ENCODE assay signal across 1 cellular context in genomic region chr10:78473016-78473415, GRCh38.
TF ChIP-seq lines count a peak whose summit lies in the region.

No MANE protein-coding gene starts in this region.

TF ChIP-seq in HepG2, 621 proteins besides CTCF, POLR2A, EP300 and RAD21:
- TF ChIP-seq ZNF234 (CRISPR knock-in tag; conservative IDR thresholded peaks at IDR 0.05) = no peak
- TF ChIP-seq ZBTB4 (CRISPR knock-in tag; IDR thresholded peaks at IDR 0.05; ENCODE audit: borderline replicate concordance) = no peak
- TF ChIP-seq, protein P1, sequence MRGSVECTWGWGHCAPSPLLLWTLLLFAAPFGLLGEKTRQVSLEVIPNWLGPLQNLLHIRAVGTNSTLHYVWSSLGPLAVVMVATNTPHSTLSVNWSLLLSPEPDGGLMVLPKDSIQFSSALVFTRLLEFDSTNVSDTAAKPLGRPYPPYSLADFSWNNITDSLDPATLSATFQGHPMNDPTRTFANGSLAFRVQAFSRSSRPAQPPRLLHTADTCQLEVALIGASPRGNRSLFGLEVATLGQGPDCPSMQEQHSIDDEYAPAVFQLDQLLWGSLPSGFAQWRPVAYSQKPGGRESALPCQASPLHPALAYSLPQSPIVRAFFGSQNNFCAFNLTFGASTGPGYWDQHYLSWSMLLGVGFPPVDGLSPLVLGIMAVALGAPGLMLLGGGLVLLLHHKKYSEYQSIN (CRISPR knock-in tag; IDR thresholded peaks at IDR 0.05; ENCODE audit: borderline replicate concordance) = no peak
- TF ChIP-seq SNRNP70 (IDR thresholded peaks at IDR 0.05; ENCODE audit: low read depth, low read length) = no peak
- no peak for TF ChIP-seq ZNF12 (CRISPR knock-in tag; IDR thresholded peaks at IDR 0.05)
- no peak for TF ChIP-seq ZMYM2 (CRISPR knock-in tag; IDR thresholded peaks at IDR 0.05)
- no peak for TF ChIP-seq HNF4G (IDR thresholded peaks at IDR 0.05; ENCODE audit: borderline replicate concordance, low read depth, low read length)
- no peak for TF ChIP-seq HNF4G (CRISPR knock-in tag; IDR thresholded peaks at IDR 0.05; ENCODE audit: borderline replicate concordance, low read depth)
- TF ChIP-seq, protein P2, sequence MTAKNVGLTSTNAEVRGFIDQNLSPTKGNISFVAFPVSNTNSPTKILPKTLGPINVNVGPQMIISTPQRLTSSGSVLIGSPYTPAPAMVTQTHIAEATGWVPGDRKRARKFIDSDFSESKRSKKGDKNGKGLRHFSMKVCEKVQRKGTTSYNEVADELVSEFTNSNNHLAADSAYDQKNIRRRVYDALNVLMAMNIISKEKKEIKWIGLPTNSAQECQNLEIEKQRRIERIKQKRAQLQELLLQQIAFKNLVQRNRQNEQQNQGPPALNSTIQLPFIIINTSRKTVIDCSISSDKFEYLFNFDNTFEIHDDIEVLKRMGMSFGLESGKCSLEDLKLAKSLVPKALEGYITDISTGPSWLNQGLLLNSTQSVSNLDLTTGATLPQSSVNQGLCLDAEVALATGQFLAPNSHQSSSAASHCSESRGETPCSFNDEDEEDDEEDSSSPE (CRISPR knock-in tag; IDR thresholded peaks at IDR 0.05) = no peak
- TF ChIP-seq, protein P3, sequence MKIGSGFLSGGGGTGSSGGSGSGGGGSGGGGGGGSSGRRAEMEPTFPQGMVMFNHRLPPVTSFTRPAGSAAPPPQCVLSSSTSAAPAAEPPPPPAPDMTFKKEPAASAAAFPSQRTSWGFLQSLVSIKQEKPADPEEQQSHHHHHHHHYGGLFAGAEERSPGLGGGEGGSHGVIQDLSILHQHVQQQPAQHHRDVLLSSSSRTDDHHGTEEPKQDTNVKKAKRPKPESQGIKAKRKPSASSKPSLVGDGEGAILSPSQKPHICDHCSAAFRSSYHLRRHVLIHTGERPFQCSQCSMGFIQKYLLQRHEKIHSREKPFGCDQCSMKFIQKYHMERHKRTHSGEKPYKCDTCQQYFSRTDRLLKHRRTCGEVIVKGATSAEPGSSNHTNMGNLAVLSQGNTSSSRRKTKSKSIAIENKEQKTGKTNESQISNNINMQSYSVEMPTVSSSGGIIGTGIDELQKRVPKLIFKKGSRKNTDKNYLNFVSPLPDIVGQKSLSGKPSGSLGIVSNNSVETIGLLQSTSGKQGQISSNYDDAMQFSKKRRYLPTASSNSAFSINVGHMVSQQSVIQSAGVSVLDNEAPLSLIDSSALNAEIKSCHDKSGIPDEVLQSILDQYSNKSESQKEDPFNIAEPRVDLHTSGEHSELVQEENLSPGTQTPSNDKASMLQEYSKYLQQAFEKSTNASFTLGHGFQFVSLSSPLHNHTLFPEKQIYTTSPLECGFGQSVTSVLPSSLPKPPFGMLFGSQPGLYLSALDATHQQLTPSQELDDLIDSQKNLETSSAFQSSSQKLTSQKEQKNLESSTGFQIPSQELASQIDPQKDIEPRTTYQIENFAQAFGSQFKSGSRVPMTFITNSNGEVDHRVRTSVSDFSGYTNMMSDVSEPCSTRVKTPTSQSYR (CRISPR knock-in tag; IDR thresholded peaks at IDR 0.05; ENCODE audit: borderline replicate concordance) = no peak
- TF ChIP-seq FUBP1 (CRISPR knock-in tag; IDR thresholded peaks at IDR 0.05; ENCODE audit: borderline replicate concordance) = no peak
- TF ChIP-seq ATF7-NPFF (CRISPR knock-in tag; IDR thresholded peaks at IDR 0.05; ENCODE audit: low read depth) = no peak
- TF ChIP-seq TRAFD1 (CRISPR knock-in tag; IDR thresholded peaks at IDR 0.05; ENCODE audit: borderline replicate concordance) = no peak
- no peak for TF ChIP-seq ZBTB39 (CRISPR knock-in tag; IDR thresholded peaks at IDR 0.05)
- no peak for TF ChIP-seq KDM2A (CRISPR knock-in tag; IDR thresholded peaks at IDR 0.05; ENCODE audit: borderline replicate concordance, low read depth)
